18 cellular contexts compared by ENCODE assay signal in genomic region chr19:29964171-29964570, GRCh38. TPM values are rescaled to one million over a fixed set of nuclear protein-coding genes. Genes with fewer than 3 reads are reported as not detected.
A peak's percentile ranks its signal among the peaks of the same experiment; 100 is the strongest.
DNase-seq lines count a peak whose midpoint lies in the region; ATAC-seq and TF ChIP-seq lines count a peak whose summit lies in the region.
"Had no signal": no experiment of that assay in that cellular context is flagged by ENCODE, and none has a peak within 500 bp of the region (broad histone marks: within the 10 kb centered on the region; RNA-seq: fewer than 3 reads in every experiment).

No MANE protein-coding gene starts in this region.

- no peaks in the 10 kb centered on the region for H3K27me3 Mint-ChIP-seq in IgD-negative memory B cell
- no peaks in the 10 kb centered on the region for H3K27me3 Mint-ChIP-seq in neural progenitor cell (ENCODE audit: insufficient read depth, low read depth)
- H3K27me3 Mint-ChIP-seq: activated naive CD4-positive, alpha-beta T cell treated with anti-CD3 and anti-CD28 coated beads, Interleukin-2, amount 10 ng/mL, durations not matched to agents 7 days and 5 days; progenitor cell of endocrine pancreas had no signal

- H3K36me3 ChIP-seq in A673 (ENCODE audit: insufficient read depth, low read length, poor library complexity, severe bottlenecking) (no peaks in the 10 kb centered on the region), left lung (no peaks in the 10 kb centered on the region), neural progenitor cell (no peaks in the 10 kb centered on the region)
- H3K36me3 ChIP-seq: uterus had no signal

- H3K27ac Mint-ChIP-seq in IgD-negative memory B cell (peak overlapping the region in 2 of 3 donors; percentile 39 to 75), neural progenitor cell (no peak overlapping the region)
- H3K27ac Mint-ChIP-seq: activated naive CD4-positive, alpha-beta T cell treated with anti-CD3 and anti-CD28 coated beads, Interleukin-2, amount 10 ng/mL, durations not matched to agents 7 days and 5 days; progenitor cell of endocrine pancreas; T-helper 1 cell treated with Interleukin-12 subunit alpha and Interleukin-12 subunit beta and Interleukin-4 antibody, amounts not matched to agents 30 μg/mL and 1 μg/mL, for 36 hours had no signal

- H3K4me1 ChIP-seq in A673 (ENCODE audit: insufficient read depth, low read length, poor library complexity, severe bottlenecking) (peaks cover 55% of the 10 kb centered on the region), left lung (peaks cover 15 to 48% of the 10 kb centered on the region in 2 donors), neural progenitor cell (peaks cover 29% of the 10 kb centered on the region)

- DNase-seq in A673 (ENCODE audit: low spot score) (peak; percentile 28), cardiac fibroblast (ENCODE audit: low read depth in 2 of 2) (peak; percentile 28 to 45), left lung (no peak), caudate nucleus (lab: John Stamatoyannopoulos, UW) (no peak), neural progenitor cell (ENCODE audit: low spot score) (no peak)
- DNase-seq in activated CD4-positive, CD25-positive, alpha-beta regulatory T cell (lab: John Stamatoyannopoulos, UW), result no peak
- DNase-seq: activated naive CD4-positive, alpha-beta T cell treated with anti-CD3 and anti-CD28 coated beads, Interleukin-2, amount 10 ng/mL, durations not matched to agents 7 days and 5 days; Calu3; GDM1; kidney glomerular epithelial cell; NCI-H1417 treated with DMSO at 0.1 percent for 48 hours; NCI-H345; uterus had no signal

- no peak for TF ChIP-seq CTCF in A673 (conservative IDR thresholded peaks at IDR 0.05; ENCODE audit: low read depth, low read length)
- no peak for TF ChIP-seq CTCF in cardiac fibroblast (IDR thresholded peaks at IDR 0.05; ENCODE audit: low read depth, low read length)
- TF ChIP-seq CTCF in left lung (IDR thresholded peaks at IDR 0.05), result no peak
- no peak for TF ChIP-seq CTCF in neural progenitor cell (IDR thresholded peaks at IDR 0.05)

- CTCF ChIA-PET in A673 (lab: Charles Lee), result no interaction called here

- no peak overlapping the region for H3K9ac ChIP-seq in neural progenitor cell

- POLR2A ChIA-PET in A673 (lab: Charles Lee; ENCODE audit: low non-redundant PET), result interaction anchor here (0.5 kb wide), 1 partner anchor 23 kb away, joined by 3 read pairs; no protein-coding TSS in a partner anchor

- H3F3A ChIP-seq in neural progenitor cell (ENCODE audit: low read depth), result no peaks in the 10 kb centered on the region

- peaks cover 39 to 61% (median 51%) of the 10 kb centered on the region in 3 donors for H3K4me1 Mint-ChIP-seq in IgD-negative memory B cell
- peaks cover 4% of the 10 kb centered on the region for H3K4me1 Mint-ChIP-seq in neural progenitor cell

- H3K9me3 ChIP-seq in A673 (ENCODE audit: low read depth, low read length, poor library complexity, severe bottlenecking) (no peaks in the 10 kb centered on the region), left lung (no peaks in the 10 kb centered on the region), neural progenitor cell (ENCODE audit: low read depth) (no peaks in the 10 kb centered on the region)
- H3K9me3 ChIP-seq: uterus had no signal

- H3K27ac ChIP-seq in A673 (ENCODE audit: low read depth, low read length, poor library complexity, severe bottlenecking), result peak overlapping the region; percentile 57
- H3K27ac ChIP-seq in left lung, result no peak overlapping the region
- H3K27ac ChIP-seq in caudate nucleus (ENCODE audit: low read depth, low read length), result no peak overlapping the region
- H3K27ac ChIP-seq in neural progenitor cell, result no peak overlapping the region

- H2AFZ ChIP-seq in neural progenitor cell (replicated peaks), result no peak overlapping the region

- intact Hi-C loops in A673 (cut with micrococcal nuclease; ENCODE audit: unreplicated experiment), result no loop called here
- intact Hi-C loops in left lung (cut with DNase I), result no loop called here

- no peak overlapping the region for H3K4me3 Mint-ChIP-seq in IgD-negative memory B cell
- no peak overlapping the region for H3K4me3 Mint-ChIP-seq in neural progenitor cell
- H3K4me3 Mint-ChIP-seq: activated naive CD4-positive, alpha-beta T cell treated with anti-CD3 and anti-CD28 coated beads, Interleukin-2, amount 10 ng/mL, durations not matched to agents 7 days and 5 days; T-helper 1 cell treated with Interleukin-12 subunit alpha and Interleukin-12 subunit beta and Interleukin-4 antibody, amounts not matched to agents 30 μg/mL and 1 μg/mL, for 36 hours had no signal

- H3K79me2 ChIP-seq in neural progenitor cell (ENCODE audit: low read depth), result peaks cover 99% of the 10 kb centered on the region

- peaks cover 62% of the 10 kb centered on the region for H4K20me1 ChIP-seq in neural progenitor cell (ENCODE audit: low read depth)

- H3K27me3 ChIP-seq in A673 (replicated peaks; ENCODE audit: insufficient read depth, low read depth, low read length, poor library complexity), result no peaks in the 10 kb centered on the region
- H3K27me3 ChIP-seq in left lung, result no peaks in the 10 kb centered on the region
- H3K27me3 ChIP-seq in neural progenitor cell, result no peaks in the 10 kb centered on the region
- H3K27me3 ChIP-seq: uterus had no signal

- H3K36me3 Mint-ChIP-seq in IgD-negative memory B cell (peaks cover 3% of the 10 kb centered on the region), neural progenitor cell (peaks cover 17% of the 10 kb centered on the region)

- no peak overlapping the region for H3K4me3 ChIP-seq in A673 (ENCODE audit: low read depth, low read length, poor library complexity, severe bottlenecking)
- no peak overlapping the region for H3K4me3 ChIP-seq in cardiac fibroblast (replicated peaks in 1 of 2; ENCODE audit: low read depth in 2 of 2, low read length in 2 of 2)
- no peak overlapping the region for H3K4me3 ChIP-seq in left lung
- H3K4me3 ChIP-seq in neural progenitor cell, result no peak overlapping the region
- H3K4me3 ChIP-seq: uterus had no signal

- H3K4me2 ChIP-seq in neural progenitor cell, result no peak overlapping the region

- no TSS peak for BruUV-seq in A673 (replicated peaks; lab: Mats Ljungman, UMichigan)

- ATAC-seq in left lung (peak; percentile 54), GM18868 (IDR thresholded peaks at IDR 0.05; ENCODE audit: unreplicated experiment) (no peak)
- ATAC-seq: Right ventricle myocardium inferior had no signal

- H3K9me3 Mint-ChIP-seq in IgD-negative memory B cell, result no peaks in the 10 kb centered on the region
- H3K9me3 Mint-ChIP-seq in neural progenitor cell, result peaks cover 10% of the 10 kb centered on the region
- H3K9me3 Mint-ChIP-seq: activated naive CD4-positive, alpha-beta T cell treated with anti-CD3 and anti-CD28 coated beads, Interleukin-2, amount 10 ng/mL, durations not matched to agents 7 days and 5 days; T-helper 1 cell treated with Interleukin-12 subunit alpha and Interleukin-12 subunit beta and Interleukin-4 antibody, amounts not matched to agents 30 μg/mL and 1 μg/mL, for 36 hours had no signal

RNA-seq across cellular contexts. Expression of gene URI1, which starts 22.1 kb away (rescaled TPM):
- total RNA-seq in A673 (2021) (88.6 and 93.0 TPM in 2 replicates), left lung (10 to 100 TPM; 36.3 to 47.6 TPM), neural progenitor cell (ENCODE audit: low replicate concordance) (60.7 and 94.7 TPM in 2 replicates)
- 9.8 TPM for polyA plus RNA-seq in IgD-negative memory B cell

Comparison
In these comparisons a context has a peak if more than half of its experiments do, and no peak if none do; other contexts are left out.
1. DNase-seq: peak in A673 (single experiment) and cardiac fibroblast (2 of 2); none in left lung (0 of 2), activated CD4-positive, CD25-positive, alpha-beta regulatory T cell (0 of 4), caudate nucleus (0 of 61) and neural progenitor cell (single experiment).